ENCODE assay signal across 1 cellular context in genomic region chr6:132499757-132500156, GRCh38.
TF ChIP-seq lines count a peak whose summit lies in the region.

No MANE protein-coding gene starts in this region.

TF ChIP-seq in SK-N-SH, 30 proteins besides CTCF, POLR2A, EP300 and RAD21 (continued from another document):
- TF ChIP-seq REST (IDR thresholded peaks at IDR 0.05; ENCODE audit: low read depth, low read length): no peak
- no peak for TF ChIP-seq MEF2A (IDR thresholded peaks at IDR 0.05; ENCODE audit: borderline replicate concordance, low read depth)
- TF ChIP-seq SMC3 (IDR thresholded peaks at IDR 0.05; ENCODE audit: low read depth, low read length): no peak
- no peak for TF ChIP-seq ELF1 (IDR thresholded peaks at IDR 0.05)
- TF ChIP-seq RFX5 (IDR thresholded peaks at IDR 0.05; ENCODE audit: low read length): no peak
